20 cellular contexts compared by ENCODE assay signal in the genomic region with DNA sequence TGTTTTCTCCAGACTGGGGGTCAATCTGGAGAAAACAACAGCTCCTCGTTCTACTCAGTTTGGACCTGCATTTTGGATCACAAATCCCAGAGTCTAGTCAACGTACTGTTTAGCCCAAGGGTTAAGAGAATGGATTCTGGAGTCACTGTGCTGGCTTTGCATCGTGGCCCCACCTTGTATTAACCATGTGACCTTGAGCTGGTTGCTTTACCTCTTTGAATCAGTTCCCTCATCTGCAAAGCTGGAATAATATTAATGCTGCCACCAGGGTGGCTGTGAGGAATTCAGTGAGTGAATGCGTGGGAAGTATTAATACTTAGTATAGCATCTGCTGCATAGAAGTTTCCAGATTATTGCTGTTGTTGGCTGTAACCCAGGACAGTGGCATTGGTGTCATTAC. TPM values are rescaled to one million over a fixed set of nuclear protein-coding genes. Genes with fewer than 3 reads are reported as not detected.
"Had no signal": no experiment of that assay in that cellular context is flagged by ENCODE, and none has a peak within 500 bp of the region (broad histone marks: within the 10 kb centered on the region; RNA-seq: fewer than 3 reads in every experiment).

No MANE protein-coding gene starts in this region.

- H3K4me1 Mint-ChIP-seq: activated CD4-positive, alpha-beta memory T cell treated with anti-CD3 and anti-CD28 coated beads, Interleukin-2, amount 10 ng/mL, durations not matched to agents 7 days and 5 days; activated naive CD8-positive, alpha-beta T cell treated with anti-CD3 and anti-CD28 coated beads, Interleukin-2, amount 10 ng/mL, durations not matched to agents 7 days and 5 days; naive thymus-derived CD4-positive, alpha-beta T cell; stimulated activated memory B cell treated with anti-CD40 and anti-IgM and Interleukin-4, amounts not matched to agents 10 μg/mL and 1 μg/mL and 100 μg/mL, for 72 hours had no signal

- H3K4me1 ChIP-seq: colonic mucosa, spleen, transverse colon had no signal

- H3K4me3 ChIP-seq: colonic mucosa, spleen, transverse colon had no signal

- H3K4me3 Mint-ChIP-seq: activated CD4-positive, alpha-beta memory T cell treated with anti-CD3 and anti-CD28 coated beads, Interleukin-2, amount 10 ng/mL, durations not matched to agents 7 days and 5 days; activated naive CD8-positive, alpha-beta T cell treated with anti-CD3 and anti-CD28 coated beads, Interleukin-2, amount 10 ng/mL, durations not matched to agents 7 days and 5 days; activated T-cell treated with anti-CD3 and anti-CD28 coated beads, Interleukin-2, amount 50 U/mL, for 72 hours; naive thymus-derived CD4-positive, alpha-beta T cell; stimulated activated memory B cell treated with anti-CD40 and anti-IgM and Interleukin-4, amounts not matched to agents 10 μg/mL and 1 μg/mL and 100 μg/mL, for 72 hours had no signal

- H3K27ac Mint-ChIP-seq: activated CD4-positive, alpha-beta memory T cell treated with anti-CD3 and anti-CD28 coated beads, Interleukin-2, amount 10 ng/mL, durations not matched to agents 7 days and 5 days; activated naive CD8-positive, alpha-beta T cell treated with anti-CD3 and anti-CD28 coated beads, Interleukin-2, amount 10 ng/mL, durations not matched to agents 7 days and 5 days; activated T-cell treated with anti-CD3 and anti-CD28 coated beads, Interleukin-2, amount 50 U/mL, for 72 hours; naive thymus-derived CD4-positive, alpha-beta T cell; stimulated activated memory B cell treated with anti-CD40 and anti-IgM and Interleukin-4, amounts not matched to agents 10 μg/mL and 1 μg/mL and 100 μg/mL, for 72 hours had no signal

- H3K27me3 ChIP-seq: colonic mucosa, transverse colon had no signal

- H3K36me3 ChIP-seq: colonic mucosa, spleen, transverse colon had no signal

- H3K27ac ChIP-seq: colonic mucosa, spleen, transverse colon had no signal

- DNase-seq: activated CD4-positive, alpha-beta memory T cell treated with anti-CD3 and anti-CD28 coated beads, Interleukin-2, amount 10 ng/mL, durations not matched to agents 7 days and 5 days; activated CD8-positive, alpha-beta memory T cell treated with anti-CD3 and anti-CD28 coated beads, Interleukin-2, amount 50 U/mL, for 4 hours; activated gamma-delta T cell treated with Interleukin-2 at 50 U/mL for 16 hours; activated naive CD8-positive, alpha-beta T cell treated with anti-CD3 and anti-CD28 coated beads, Interleukin-2, amount 10 ng/mL, durations not matched to agents 7 days and 5 days; activated T-cell treated with anti-CD3 and anti-CD28 coated beads, Interleukin-2, amount 50 U/mL, for 72 hours; anterior cingulate cortex; colonic mucosa; effector CD4-positive, alpha-beta T cell; foreskin melanocyte; naive thymus-derived CD4-positive, alpha-beta T cell; spleen; stimulated activated CD4-positive, alpha-beta T cell treated with anti-CD3 and anti-CD28 coated beads, Interleukin-1b, Interleukin-23, amount 100 ng/mL, for 48 hours; transverse colon had no signal

- H3K9me3 ChIP-seq: colonic mucosa, transverse colon had no signal

- H3K36me3 Mint-ChIP-seq: activated naive CD8-positive, alpha-beta T cell treated with anti-CD3 and anti-CD28 coated beads, Interleukin-2, amount 10 ng/mL, durations not matched to agents 7 days and 5 days; naive thymus-derived CD4-positive, alpha-beta T cell; stimulated activated memory B cell treated with anti-CD40 and anti-IgM and Interleukin-4, amounts not matched to agents 10 μg/mL and 1 μg/mL and 100 μg/mL, for 72 hours had no signal

- ATAC-seq: activated CD4-positive, CD25-positive, alpha-beta regulatory T cell treated with anti-CD3 and anti-CD28 coated beads, Interleukin-2, amount 50 U/mL, for 24 hours; activated T-cell treated with anti-CD3 and anti-CD28 coated beads, Interleukin-2, amount 50 U/mL, for 72 hours; naive thymus-derived CD4-positive, alpha-beta T cell; stimulated activated memory B cell treated with anti-CD40 and anti-IgM and Interleukin-4, amounts not matched to agents 10 μg/mL and 1 μg/mL and 100 μg/mL, for 72 hours had no signal

- FAIRE-seq: endothelial cell of umbilical vein, keratinocyte had no signal

- H3K9me3 Mint-ChIP-seq: activated CD4-positive, alpha-beta memory T cell treated with anti-CD3 and anti-CD28 coated beads, Interleukin-2, amount 10 ng/mL, durations not matched to agents 7 days and 5 days had no signal

- H3K27me3 Mint-ChIP-seq: activated CD4-positive, alpha-beta memory T cell treated with anti-CD3 and anti-CD28 coated beads, Interleukin-2, amount 10 ng/mL, durations not matched to agents 7 days and 5 days; activated naive CD8-positive, alpha-beta T cell treated with anti-CD3 and anti-CD28 coated beads, Interleukin-2, amount 10 ng/mL, durations not matched to agents 7 days and 5 days had no signal

RNA-seq across cellular contexts. Expression of gene DHRS7C, which starts 11.3 kb away (rescaled TPM):
- total RNA-seq: activated CD4-positive, alpha-beta memory T cell treated with anti-CD3 and anti-CD28 coated beads, Interleukin-2, amount 10 ng/mL, durations not matched to agents 7 days and 5 days; activated naive CD8-positive, alpha-beta T cell treated with anti-CD3 and anti-CD28 coated beads, Interleukin-2, amount 10 ng/mL, durations not matched to agents 7 days and 5 days; activated T-cell treated with anti-CD3 and anti-CD28 coated beads, Interleukin-2, amount 50 U/mL, for 72 hours; endothelial cell of umbilical vein; lower leg skin; naive thymus-derived CD4-positive, alpha-beta T cell; spleen; subcutaneous adipose tissue; T-helper 2 cell treated with Interferon-gamma antibody and Interleukin-4, amounts not matched to agents 100 ng/mL and 5 ng/mL, for 36 hours; transverse colon had no signal
- polyA plus RNA-seq: endothelial cell of umbilical vein; keratinocyte; naive thymus-derived CD4-positive, alpha-beta T cell had no signal

RNA-seq across cellular contexts. Expression of gene GSG1L2, which starts 19.2 kb away (rescaled TPM):
- total RNA-seq: activated CD4-positive, alpha-beta memory T cell treated with anti-CD3 and anti-CD28 coated beads, Interleukin-2, amount 10 ng/mL, durations not matched to agents 7 days and 5 days; activated naive CD8-positive, alpha-beta T cell treated with anti-CD3 and anti-CD28 coated beads, Interleukin-2, amount 10 ng/mL, durations not matched to agents 7 days and 5 days; activated T-cell treated with anti-CD3 and anti-CD28 coated beads, Interleukin-2, amount 50 U/mL, for 72 hours; colonic mucosa; endothelial cell of umbilical vein; lower leg skin; naive thymus-derived CD4-positive, alpha-beta T cell; spleen; subcutaneous adipose tissue; T-helper 2 cell treated with Interferon-gamma antibody and Interleukin-4, amounts not matched to agents 100 ng/mL and 5 ng/mL, for 36 hours; transverse colon had no signal
- polyA plus RNA-seq: endothelial cell of umbilical vein; keratinocyte; naive thymus-derived CD4-positive, alpha-beta T cell; spleen had no signal

RNA-seq across cellular contexts. Expression of gene GLP2R, which starts 23.0 kb away (rescaled TPM):
- total RNA-seq: activated CD4-positive, alpha-beta memory T cell treated with anti-CD3 and anti-CD28 coated beads, Interleukin-2, amount 10 ng/mL, durations not matched to agents 7 days and 5 days; activated naive CD8-positive, alpha-beta T cell treated with anti-CD3 and anti-CD28 coated beads, Interleukin-2, amount 10 ng/mL, durations not matched to agents 7 days and 5 days; activated T-cell treated with anti-CD3 and anti-CD28 coated beads, Interleukin-2, amount 50 U/mL, for 72 hours; endothelial cell of umbilical vein; naive thymus-derived CD4-positive, alpha-beta T cell; T-helper 2 cell treated with Interferon-gamma antibody and Interleukin-4, amounts not matched to agents 100 ng/mL and 5 ng/mL, for 36 hours had no signal
- polyA plus RNA-seq: endothelial cell of umbilical vein; keratinocyte; naive thymus-derived CD4-positive, alpha-beta T cell had no signal
